22 cellular contexts compared by ENCODE assay signal in the genomic region with DNA sequence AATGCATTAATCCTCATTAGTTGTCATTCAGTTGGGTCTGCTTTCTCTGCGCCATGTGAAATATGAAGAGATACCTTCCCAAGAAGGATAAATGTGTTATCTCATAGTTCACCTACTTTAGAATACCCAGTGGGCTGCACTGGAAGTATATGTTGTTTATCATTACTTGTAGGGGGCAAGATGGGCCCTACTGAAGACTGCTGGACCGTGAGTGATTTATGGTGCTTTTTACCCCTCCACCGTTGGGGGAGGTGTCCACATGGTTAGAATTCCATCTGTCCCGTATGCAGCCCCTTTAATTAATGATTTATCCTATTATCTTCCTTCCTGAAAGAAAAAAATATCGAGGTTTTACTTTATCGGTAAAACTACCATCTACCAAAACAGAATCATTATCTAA.
DNase-seq lines count a peak whose midpoint lies in the region; ATAC-seq and TF ChIP-seq lines count a peak whose summit lies in the region.
"Had no signal": no experiment of that assay in that cellular context is flagged by ENCODE, and none has a peak within 500 bp of the region (broad histone marks: within the 10 kb centered on the region; RNA-seq: fewer than 3 reads in every experiment).

No MANE protein-coding gene starts in this region.

- H3K36me3 Mint-ChIP-seq in activated naive CD4-positive, alpha-beta T cell treated with anti-CD3 and anti-CD28 coated beads for 36 hours (ENCODE audit: low read depth): peaks cover 38% of the 10 kb centered on the region
- H3K36me3 Mint-ChIP-seq in activated T-helper 17 cell treated with anti-CD3 and anti-CD28 coated beads, Interleukin-2, amount 50 U/mL, for 72 hours (ENCODE audit: low read depth): peaks cover 25% of the 10 kb centered on the region
- peaks cover 7% of the 10 kb centered on the region for H3K36me3 Mint-ChIP-seq in progenitor cell of endocrine pancreas (ENCODE audit: insufficient read depth)
- H3K36me3 Mint-ChIP-seq: CD4-positive, CD25-positive, alpha-beta regulatory T cell had no signal

- no peak for ATAC-seq in activated T-helper 17 cell treated with anti-CD3 and anti-CD28 coated beads, Interleukin-2, amount 50 U/mL, for 72 hours (replicated peaks)
- ATAC-seq: GM12878 had no signal

- CTCF ChIA-PET in activated naive CD4-positive, alpha-beta T cell treated with anti-CD3 and anti-CD28 coated beads for 36 hours (lab: Charles Lee): no interaction called here

- H3K9me3 Mint-ChIP-seq in activated naive CD4-positive, alpha-beta T cell treated with anti-CD3 and anti-CD28 coated beads for 36 hours: peaks cover 18% of the 10 kb centered on the region
- H3K9me3 Mint-ChIP-seq in activated T-helper 17 cell treated with anti-CD3 and anti-CD28 coated beads, Interleukin-2, amount 50 U/mL, for 72 hours: peaks cover 4% of the 10 kb centered on the region
- peaks cover 4% of the 10 kb centered on the region for H3K9me3 Mint-ChIP-seq in progenitor cell of endocrine pancreas (ENCODE audit: low read depth)

- H3K27me3 Mint-ChIP-seq in activated naive CD4-positive, alpha-beta T cell treated with anti-CD3 and anti-CD28 coated beads for 36 hours (ENCODE audit: low read depth): no peaks in the 10 kb centered on the region
- peaks cover 8% of the 10 kb centered on the region for H3K27me3 Mint-ChIP-seq in activated T-helper 17 cell treated with anti-CD3 and anti-CD28 coated beads, Interleukin-2, amount 50 U/mL, for 72 hours
- no peaks in the 10 kb centered on the region for H3K27me3 Mint-ChIP-seq in progenitor cell of endocrine pancreas
- H3K27me3 Mint-ChIP-seq: CD4-positive, CD25-positive, alpha-beta regulatory T cell had no signal

- intact Hi-C loops in activated naive CD4-positive, alpha-beta T cell treated with anti-CD3 and anti-CD28 coated beads for 36 hours (cut with micrococcal nuclease): no loop called here

- peak overlapping the region; percentile 98 for H3K27ac Mint-ChIP-seq in activated naive CD4-positive, alpha-beta T cell treated with anti-CD3 and anti-CD28 coated beads for 36 hours
- peak overlapping the region; percentile 90 for H3K27ac Mint-ChIP-seq in activated T-helper 17 cell treated with anti-CD3 and anti-CD28 coated beads, Interleukin-2, amount 50 U/mL, for 72 hours
- H3K27ac Mint-ChIP-seq in progenitor cell of endocrine pancreas: peak overlapping the region; percentile 53

- H3K4me3 Mint-ChIP-seq in activated naive CD4-positive, alpha-beta T cell treated with anti-CD3 and anti-CD28 coated beads for 36 hours: no peak overlapping the region
- no peak overlapping the region for H3K4me3 Mint-ChIP-seq in activated T-helper 17 cell treated with anti-CD3 and anti-CD28 coated beads, Interleukin-2, amount 50 U/mL, for 72 hours
- H3K4me3 Mint-ChIP-seq in progenitor cell of endocrine pancreas (ENCODE audit: low read depth): peak overlapping the region; percentile 29
- H3K4me3 Mint-ChIP-seq: CD4-positive, CD25-positive, alpha-beta regulatory T cell had no signal

- H3K4me1 Mint-ChIP-seq in activated naive CD4-positive, alpha-beta T cell treated with anti-CD3 and anti-CD28 coated beads for 36 hours (ENCODE audit: low read depth): peaks cover 69% of the 10 kb centered on the region
- peaks cover 30% of the 10 kb centered on the region for H3K4me1 Mint-ChIP-seq in activated T-helper 17 cell treated with anti-CD3 and anti-CD28 coated beads, Interleukin-2, amount 50 U/mL, for 72 hours
- H3K4me1 Mint-ChIP-seq in progenitor cell of endocrine pancreas (ENCODE audit: low read depth): peaks cover 30% of the 10 kb centered on the region

- no peak for TF ChIP-seq CTCF in progenitor cell of endocrine pancreas (IDR thresholded peaks at IDR 0.05; ENCODE audit: unreplicated experiment)

- DNase-seq in activated naive CD4-positive, alpha-beta T cell treated with anti-CD3 and anti-CD28 coated beads for 36 hours: no peak
- DNase-seq in activated naive CD4-positive, alpha-beta T cell treated with anti-CD3 and anti-CD28 coated beads, Interleukin-2, amount 50 U/mL, for 16 hours: no peak
- DNase-seq in NCI-H82 (lab: John Stamatoyannopoulos, UW): peak; percentile 94
- no peak for DNase-seq in progenitor cell of endocrine pancreas (ENCODE audit: low spot score, unreplicated experiment)
- DNase-seq in dedifferentiated amniotic fluid mesenchymal stem cell (ENCODE audit: extremely low spot score): no peak
- DNase-seq in NCI-H748 treated with DMSO at 0.1 percent for 48 hours (lab: John Stamatoyannopoulos, UW): no peak
- DNase-seq in HPDE6-E6E7 (ENCODE audit: extremely low spot score): no peak
- DNase-seq: CD4-positive, CD25-positive, alpha-beta regulatory T cell; COR-L47; DND-41; Karpas-422; MV-4-11; NCI-H1105 treated with DMSO at 0.1 percent for 48 hours; NCI-H2081; NCI-H2171; NCI-H345; NCI-H69; NK-92 treated with Interleukin-12 subunit alpha and Interleukin-12 subunit beta, amount 100 ng/mL, for 24 hours; Peyer's patch; SJCRH30 had no signal
